ENCODE assay signal across 12 cellular contexts in genomic region chr12:115166698-115167315, GRCh38.
A peak's percentile ranks its signal among the peaks of the same experiment; 100 is the strongest.
DNase-seq lines count a peak whose midpoint lies in the region; ATAC-seq and TF ChIP-seq lines count a peak whose summit lies in the region.
"Had no signal": no experiment of that assay in that cellular context is flagged by ENCODE, and none has a peak within 500 bp of the region (broad histone marks: within the 10 kb centered on the region; RNA-seq: fewer than 3 reads in every experiment).

No MANE protein-coding gene starts in this region.

- peak; percentile 8 for DNase-seq in A172 (ENCODE audit: low spot score)
- DNase-seq in H4 (ENCODE audit: low spot score): peak; percentile 17
- no peak for DNase-seq in WTC11 (ENCODE audit: low spot score)
- DNase-seq in hepatocyte (ENCODE audit: low spot score): peak; percentile 27
- no peak for DNase-seq in adrenal gland
- no peak for DNase-seq in NCI-H187 (lab: John Stamatoyannopoulos, UW)
- no peak for DNase-seq in cerebellum (ENCODE audit: low spot score)
- DNase-seq in COLO668 (lab: John Stamatoyannopoulos, UW; ENCODE audit: unreplicated experiment): no peak
- DNase-seq: activated CD8-positive, alpha-beta memory T cell treated with anti-CD3 and anti-CD28 coated beads, Interleukin-2, amount 50 U/mL, for 4 hours; activated naive CD8-positive, alpha-beta T cell treated with anti-CD3 and anti-CD28 coated beads, Interleukin-2, amount 50 U/mL, for 24 hours; AML-193 had no signal

- no peak overlapping the region for H3K27ac Mint-ChIP-seq in WTC11
- H3K27ac Mint-ChIP-seq: activated naive CD8-positive, alpha-beta T cell treated with anti-CD3 and anti-CD28 coated beads, Interleukin-2, amount 50 U/mL, for 24 hours; nephron had no signal

- no peaks in the 10 kb centered on the region for H4K20me1 ChIP-seq in hepatocyte (ENCODE audit: insufficient read depth, poor library complexity, severe bottlenecking)

- no peak for TF ChIP-seq CTCF in WTC11 (IDR thresholded peaks at IDR 0.05)
- TF ChIP-seq CTCF in hepatocyte (IDR thresholded peaks at IDR 0.05; ENCODE audit: poor library complexity): peak; percentile 45
- TF ChIP-seq CTCF in adrenal gland (IDR thresholded peaks at IDR 0.05): peak in 3 of 6 experiments; percentile 24 to 44 (median 43)

- no peak overlapping the region for H2AFZ ChIP-seq in hepatocyte

- intact Hi-C loops in adrenal gland (cut with DNase I): no loop called here

- peaks cover 8% of the 10 kb centered on the region for H3K27me3 Mint-ChIP-seq in WTC11 (ENCODE audit: low read depth)
- H3K27me3 Mint-ChIP-seq: activated naive CD8-positive, alpha-beta T cell treated with anti-CD3 and anti-CD28 coated beads, Interleukin-2, amount 50 U/mL, for 24 hours had no signal

- CTCF ChIA-PET in WTC11 (lab: Charles Lee): interaction anchor here (0.5 to 1.5 kb wide), 15 partner anchors 21 to 541 kb away, joined by 3 to 5 read pairs (median 3); no protein-coding TSS in a partner anchor

- no peaks in the 10 kb centered on the region for H3K9me2 ChIP-seq in hepatocyte (replicated peaks; ENCODE audit: insufficient read depth)

- H3K27me3 ChIP-seq in hepatocyte (no peaks in the 10 kb centered on the region), adrenal gland (no peaks in the 10 kb centered on the region)

- H3K4me3 ChIP-seq in hepatocyte (no peak overlapping the region), adrenal gland (no peak overlapping the region)

- H3K27ac ChIP-seq in hepatocyte: no peak overlapping the region
- H3K27ac ChIP-seq in adrenal gland: no peak overlapping the region

- H3K9me3 ChIP-seq in hepatocyte (ENCODE audit: low read depth) (no peaks in the 10 kb centered on the region), adrenal gland (replicated peaks in 1 of 3) (no peaks in the 10 kb centered on the region)

- H3K9me3 Mint-ChIP-seq in WTC11: no peaks in the 10 kb centered on the region

- H3K36me3 ChIP-seq in hepatocyte (replicated peaks; ENCODE audit: insufficient read depth, low read depth) (no peaks in the 10 kb centered on the region), adrenal gland (replicated peaks in 1 of 2) (no peaks in the 10 kb centered on the region)

- no peak overlapping the region for H3K4me3 Mint-ChIP-seq in WTC11
- H3K4me3 Mint-ChIP-seq: activated naive CD8-positive, alpha-beta T cell treated with anti-CD3 and anti-CD28 coated beads, Interleukin-2, amount 50 U/mL, for 24 hours; nephron had no signal

- no peaks in the 10 kb centered on the region for H3K79me2 ChIP-seq in hepatocyte

- H3K36me3 Mint-ChIP-seq in WTC11: no peaks in the 10 kb centered on the region

- 35% methylated on average over 5 of the region's 5 CpGs for WGBS in hepatocyte (ENCODE audit: low lambda C conversion rate, missing lambda C conversion rate)
- 39 to 49% (median 45%) methylated on average over 5 of the region's 5 CpGs for WGBS in adrenal gland, 4 donors

- POLR2A ChIA-PET in WTC11 (lab: Charles Lee): no interaction called here

- H3K4me1 ChIP-seq in hepatocyte (ENCODE audit: insufficient read depth) (peaks cover 19% of the 10 kb centered on the region), adrenal gland (replicated peaks in 1 of 2) (no peaks in the 10 kb centered on the region)

- no peak overlapping the region for H3K4me2 ChIP-seq in hepatocyte

- peak; percentile 66 for ATAC-seq in WTC11
- ATAC-seq: activated naive CD8-positive, alpha-beta T cell treated with anti-CD3 and anti-CD28 coated beads, Interleukin-2, amount 50 U/mL, for 24 hours had no signal

- no peak for TF ChIP-seq POLR2A in adrenal gland (IDR thresholded peaks at IDR 0.05)

- no peaks in the 10 kb centered on the region for H3K4me1 Mint-ChIP-seq in WTC11
- H3K4me1 Mint-ChIP-seq: activated naive CD8-positive, alpha-beta T cell treated with anti-CD3 and anti-CD28 coated beads, Interleukin-2, amount 50 U/mL, for 24 hours had no signal

TF ChIP-seq in WTC11, 78 proteins besides CTCF, POLR2A, EP300 and RAD21:
- TF ChIP-seq SP1 (CRISPR knock-in tag; conservative IDR thresholded peaks at IDR 0.05) (no peak), PREB (CRISPR knock-in tag; IDR thresholded peaks at IDR 0.05; ENCODE audit: borderline replicate concordance) (no peak), OVOL2 (CRISPR knock-in tag; IDR thresholded peaks at IDR 0.05; ENCODE audit: borderline replicate concordance) (no peak), JAZF1 (CRISPR knock-in tag; IDR thresholded peaks at IDR 0.05) (no peak), ZNF317 (CRISPR knock-in tag; IDR thresholded peaks at IDR 0.05; ENCODE audit: borderline replicate concordance, low read depth) (no peak)

Comparison
In these comparisons a context has a peak if more than half of its experiments do, and no peak if none do; other contexts are left out.
1. DNase-seq: peak in A172 (single experiment), H4 (single experiment) and hepatocyte (single experiment); none in WTC11 (single experiment), adrenal gland (0 of 7), NCI-H187 (0 of 2), cerebellum (single experiment) and COLO668 (single experiment).